1 cellular context compared by ENCODE assay signal in the genomic region with DNA sequence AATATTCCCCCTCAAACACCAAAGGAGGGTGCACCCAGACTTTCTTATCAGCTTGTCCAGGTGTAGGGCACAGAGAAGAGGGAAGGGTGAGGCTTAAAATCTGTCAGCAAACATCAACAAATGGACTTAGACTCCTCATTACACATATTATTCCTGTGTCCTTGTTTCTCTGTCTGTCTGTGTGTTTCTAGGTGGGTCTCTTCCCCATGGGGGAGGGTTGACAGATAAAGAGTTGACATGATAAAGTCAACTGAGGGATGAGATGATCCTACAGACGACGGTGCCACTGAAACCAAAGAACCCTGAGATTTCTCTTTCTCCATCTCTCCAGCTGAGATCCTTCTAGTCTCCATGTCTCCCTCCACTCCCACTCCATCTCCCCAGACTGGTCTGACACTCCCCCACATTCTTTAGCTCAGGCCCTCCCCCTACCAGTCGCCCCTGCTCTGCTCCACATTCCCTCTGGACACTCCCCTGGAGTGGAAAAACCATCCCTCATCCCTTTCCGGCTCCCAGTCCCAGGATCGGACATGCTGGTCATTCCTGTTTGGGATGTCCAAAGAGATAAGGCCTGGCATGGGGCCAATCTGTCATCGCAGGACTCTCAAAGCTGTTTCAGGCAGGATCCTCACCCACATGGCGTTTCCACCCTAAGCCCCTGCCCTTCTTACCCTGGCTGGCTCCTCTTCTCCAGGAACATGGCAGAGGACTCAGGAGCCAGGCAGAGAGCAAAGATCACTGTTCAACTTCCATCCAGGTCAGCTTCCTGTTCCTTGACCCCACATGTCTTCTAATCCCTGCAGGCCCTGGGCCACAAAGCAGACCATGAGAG.
TF ChIP-seq lines count a peak whose summit lies in the region.

No MANE protein-coding gene starts in this region.

TF ChIP-seq in IMR-90, 13 proteins besides CTCF, POLR2A, EP300 and RAD21:
- TF ChIP-seq SMC3 (IDR thresholded peaks at IDR 0.05; ENCODE audit: low read depth, low read length) (no peak), MAFK (IDR thresholded peaks at IDR 0.05; ENCODE audit: low read depth, low read length) (no peak), CEBPB (IDR thresholded peaks at IDR 0.05; ENCODE audit: low read depth, low read length) (no peak), RFX5 (IDR thresholded peaks at IDR 0.05; ENCODE audit: low read depth, low read length) (no peak), MAZ (IDR thresholded peaks at IDR 0.05; ENCODE audit: borderline replicate concordance, low read depth, low read length) (no peak), BHLHE40 (IDR thresholded peaks at IDR 0.05; ENCODE audit: low read depth, low read length) (no peak), MXI1 (IDR thresholded peaks at IDR 0.05; ENCODE audit: borderline replicate concordance, low read depth, low read length) (no peak), RCOR1 (IDR thresholded peaks at IDR 0.05; ENCODE audit: insufficient replicate concordance, low read length) (no peak), NFE2L2 (IDR thresholded peaks at IDR 0.05; ENCODE audit: low read depth, low read length) (no peak), CHD1 (IDR thresholded peaks at IDR 0.05; ENCODE audit: low read depth, low read length) (no peak), FOS (IDR thresholded peaks at IDR 0.05; ENCODE audit: low read depth, low read length) (no peak)
- TF ChIP-seq, protein P1, sequence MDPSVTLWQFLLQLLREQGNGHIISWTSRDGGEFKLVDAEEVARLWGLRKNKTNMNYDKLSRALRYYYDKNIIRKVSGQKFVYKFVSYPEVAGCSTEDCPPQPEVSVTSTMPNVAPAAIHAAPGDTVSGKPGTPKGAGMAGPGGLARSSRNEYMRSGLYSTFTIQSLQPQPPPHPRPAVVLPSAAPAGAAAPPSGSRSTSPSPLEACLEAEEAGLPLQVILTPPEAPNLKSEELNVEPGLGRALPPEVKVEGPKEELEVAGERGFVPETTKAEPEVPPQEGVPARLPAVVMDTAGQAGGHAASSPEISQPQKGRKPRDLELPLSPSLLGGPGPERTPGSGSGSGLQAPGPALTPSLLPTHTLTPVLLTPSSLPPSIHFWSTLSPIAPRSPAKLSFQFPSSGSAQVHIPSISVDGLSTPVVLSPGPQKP (IDR thresholded peaks at IDR 0.05; ENCODE audit: borderline replicate concordance, low read depth, low read length): no peak
- TF ChIP-seq, protein P2, sequence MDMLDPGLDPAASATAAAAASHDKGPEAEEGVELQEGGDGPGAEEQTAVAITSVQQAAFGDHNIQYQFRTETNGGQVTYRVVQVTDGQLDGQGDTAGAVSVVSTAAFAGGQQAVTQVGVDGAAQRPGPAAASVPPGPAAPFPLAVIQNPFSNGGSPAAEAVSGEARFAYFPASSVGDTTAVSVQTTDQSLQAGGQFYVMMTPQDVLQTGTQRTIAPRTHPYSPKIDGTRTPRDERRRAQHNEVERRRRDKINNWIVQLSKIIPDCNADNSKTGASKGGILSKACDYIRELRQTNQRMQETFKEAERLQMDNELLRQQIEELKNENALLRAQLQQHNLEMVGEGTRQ (IDR thresholded peaks at IDR 0.05; ENCODE audit: low read depth, low read length): no peak
